ENCODE assay signal across 30 cellular contexts in genomic region chr10:132918617-132919373, GRCh38. TPM values are rescaled to one million over a fixed set of nuclear protein-coding genes. Genes with fewer than 3 reads are reported as not detected.
DNase-seq lines count a peak whose midpoint lies in the region; ATAC-seq, FAIRE-seq and TF ChIP-seq lines count a peak whose summit lies in the region.
"Had no signal": no experiment of that assay in that cellular context is flagged by ENCODE, and none has a peak within 500 bp of the region (broad histone marks: within the 10 kb centered on the region; RNA-seq: fewer than 3 reads in every experiment).

No MANE protein-coding gene starts in this region.

- H2BK5ac ChIP-seq in mesendoderm (ENCODE audit: low read length): no peak overlapping the region

- H3K9ac ChIP-seq in HepG2 (ENCODE audit: insufficient read depth, low read depth, low read length): no peak overlapping the region
- no peak overlapping the region for H3K9ac ChIP-seq in mesendoderm (ENCODE audit: low read length)

- 56% methylated on average over 11 of the region's 34 CpGs for WGBS in right lobe of liver (ENCODE audit: insufficient coverage, low coverage, low lambda C conversion rate, missing lambda C conversion rate)
- whole genome bisulfite sequencing in HepG2 (ENCODE audit: low lambda C conversion rate): 32% methylated on average over 16 of the region's 34 CpGs
- no CpG with 5 or more reads among the region's 34 CpGs for WGBS in mesendoderm (ENCODE audit: extremely low coverage, insufficient coverage, low lambda C conversion rate)
- WGBS in suprapubic skin: 72% methylated on average over 26 of the region's 34 CpGs

- no peaks in the 10 kb centered on the region for H4K20me1 ChIP-seq in HepG2 (ENCODE audit: insufficient read depth, low read length)

- no peak overlapping the region for H2AFZ ChIP-seq in HepG2 (ENCODE audit: low read length)
- H2AFZ ChIP-seq: PC-9 had no signal

- no peaks in the 10 kb centered on the region for H3K27me3 ChIP-seq in right lobe of liver
- H3K27me3 ChIP-seq in HepG2 (ENCODE audit: control insufficient read depth in 1 of 2, insufficient read depth in 2 of 2, low read length in 2 of 2): peaks cover 3 to 25% of the 10 kb centered on the region in 2 experiments; a peak in 2 of 5 replicates
- peaks cover 13% of the 10 kb centered on the region for H3K27me3 ChIP-seq in lower lobe of right lung (ENCODE audit: low read depth)
- no peaks in the 10 kb centered on the region for H3K27me3 ChIP-seq in mesendoderm (ENCODE audit: insufficient read depth, low read length, poor library complexity)
- peaks cover 32% of the 10 kb centered on the region for H3K27me3 ChIP-seq in suprapubic skin
- H3K27me3 ChIP-seq: adrenal gland had no signal

- H3K4me1 ChIP-seq in right lobe of liver (no peaks in the 10 kb centered on the region), HepG2 (ENCODE audit: insufficient read depth, low read length) (no peaks in the 10 kb centered on the region), lower lobe of right lung (no peaks in the 10 kb centered on the region), mesendoderm (ENCODE audit: control insufficient read depth, low read depth, low read length) (no peaks in the 10 kb centered on the region), suprapubic skin (no peaks in the 10 kb centered on the region)
- H3K4me1 ChIP-seq: adrenal gland, BE2C, HAP-1, tibial artery had no signal

- TF ChIP-seq RAD21 in HepG2 (CRISPR knock-in tag; IDR thresholded peaks at IDR 0.05): no peak

- H2AK5ac ChIP-seq in mesendoderm (ENCODE audit: low read length): no peak overlapping the region

- H3K79me1 ChIP-seq in mesendoderm (ENCODE audit: low read length): no peaks in the 10 kb centered on the region

- FAIRE-seq in HepG2 (lab: Jason Lieb, UNC): no peak
- FAIRE-seq: G401.6 had no signal

- H3K23ac ChIP-seq in mesendoderm (ENCODE audit: low read length): no peak overlapping the region

- no peak for TF ChIP-seq POLR2A in right lobe of liver (IDR thresholded peaks at IDR 0.05)
- no peak for TF ChIP-seq POLR2A in HepG2 (IDR thresholded peaks at IDR 0.05; ENCODE audit: insufficient read depth in 1 of 2, low read depth in 2 of 2, low read length in 2 of 2)
- no peak for TF ChIP-seq POLR2A in suprapubic skin (IDR thresholded peaks at IDR 0.05)

- H4K5ac ChIP-seq in mesendoderm (ENCODE audit: low read length): no peak overlapping the region

- no peak for ATAC-seq in right lobe of liver
- ATAC-seq in HepG2: no peak
- no peak for ATAC-seq in lower lobe of right lung
- ATAC-seq: activated CD8-positive, alpha-beta T cell treated with anti-CD3 and anti-CD28 coated beads for 36 hours; esophagus mucosa; mucosa of descending colon; stimulated activated naive CD8-positive, alpha-beta T cell treated with anti-CD3 and anti-CD28 coated beads, Interleukin-15, amount 100 ng/mL, for 72 hours had no signal

- no peaks in the 10 kb centered on the region for H3K36me3 ChIP-seq in right lobe of liver
- H3K36me3 ChIP-seq in HepG2 (replicated peaks in 1 of 2; ENCODE audit: control insufficient read depth in 1 of 2, insufficient read depth in 2 of 2, low read length in 2 of 2): no peaks in the 10 kb centered on the region
- H3K36me3 ChIP-seq in lower lobe of right lung: no peaks in the 10 kb centered on the region
- no peaks in the 10 kb centered on the region for H3K36me3 ChIP-seq in mesendoderm (ENCODE audit: control insufficient read depth, insufficient read depth, low read length)
- no peaks in the 10 kb centered on the region for H3K36me3 ChIP-seq in suprapubic skin
- H3K36me3 ChIP-seq: adrenal gland, BE2C, HAP-1, tibial artery had no signal

- H2BK15ac ChIP-seq in mesendoderm (replicated peaks; ENCODE audit: low read depth): no peak overlapping the region

- H3K79me2 ChIP-seq in HepG2 (ENCODE audit: insufficient read depth, low read length): no peaks in the 10 kb centered on the region
- no peaks in the 10 kb centered on the region for H3K79me2 ChIP-seq in mesendoderm (ENCODE audit: control insufficient read depth, insufficient read depth, low read length)

- no peak for TF ChIP-seq EP300 in HepG2 (IDR thresholded peaks at IDR 0.05; ENCODE audit: low read depth in 2 of 2, low read length in 2 of 2)
- TF ChIP-seq EP300 in HepG2 (CRISPR knock-in tag; IDR thresholded peaks at IDR 0.05; ENCODE audit: borderline replicate concordance): no peak
- no peak for TF ChIP-seq EP300 in suprapubic skin (IDR thresholded peaks at IDR 0.05)

- H3K56ac ChIP-seq in mesendoderm (ENCODE audit: low read length): no peak overlapping the region

- no peak for TF ChIP-seq CTCF in right lobe of liver (IDR thresholded peaks at IDR 0.05)
- no peak for TF ChIP-seq CTCF in HepG2 (CRISPR knock-in tag; IDR thresholded peaks at IDR 0.05)
- no peak for TF ChIP-seq CTCF in lower lobe of right lung (IDR thresholded peaks at IDR 0.05)
- TF ChIP-seq CTCF in suprapubic skin (IDR thresholded peaks at IDR 0.05): no peak

- no peak overlapping the region for H4K8ac ChIP-seq in mesendoderm (ENCODE audit: low read depth, low read length)

- H3K4me3 ChIP-seq in right lobe of liver: no peak overlapping the region
- H3K4me3 ChIP-seq in HepG2 (replicated peaks in 1 of 3; ENCODE audit: insufficient read depth in 1 of 3, low read depth in 2 of 3, low read length in 3 of 3): no peak overlapping the region
- H3K4me3 ChIP-seq in lower lobe of right lung: no peak overlapping the region
- no peak overlapping the region for H3K4me3 ChIP-seq in mesendoderm (ENCODE audit: low read length)
- no peak overlapping the region for H3K4me3 ChIP-seq in suprapubic skin
- H3K4me3 ChIP-seq: adrenal gland, HAP-1, mucosa of descending colon, PC-9, tibial artery had no signal

- in situ Hi-C loops in HepG2 (cut with HindIII; ENCODE audit: extremely low pct_ligation_motif_present, low pct_unique_long_range_greater_than_20kb): no loop called here

- H3K9me3 ChIP-seq in right lobe of liver (no peaks in the 10 kb centered on the region), HepG2 (ENCODE audit: low read length) (no peaks in the 10 kb centered on the region), lower lobe of right lung (no peaks in the 10 kb centered on the region), suprapubic skin (no peaks in the 10 kb centered on the region)
- H3K9me3 ChIP-seq: adrenal gland, BE2C, HAP-1, mucosa of descending colon, tibial artery had no signal

- DNase-seq in right lobe of liver (peak; percentile 25 to 49 (median 40)), HepG2 (ENCODE audit: low spot score) (no peak), NCI-H1105 treated with DMSO at 0.1 percent for 48 hours (lab: John Stamatoyannopoulos, UW) (peak; percentile 41), lower lobe of right lung (peak; percentile 42), mesendoderm (no peak), NCI-H2029 treated with DMSO at 0.1 percent for 48 hours (lab: John Stamatoyannopoulos, UW) (no peak), suprapubic skin (ENCODE audit: low spot score in 2 of 2) (no peak)
- DNase-seq: activated CD8-positive, alpha-beta memory T cell treated with anti-CD3 and anti-CD28 coated beads, Interleukin-2, amount 50 U/mL, for 48 hours; activated CD8-positive, alpha-beta T cell treated with anti-CD3 and anti-CD28 coated beads for 36 hours; activated naive CD4-positive, alpha-beta T cell treated with anti-CD3 and anti-CD28 coated beads, Interleukin-2, amount 10 ng/mL, durations not matched to agents 7 days and 5 days; BE2C; cerebellar nuclear complex; DMS53; IMR-90; islet precursor cell; NCI-H1694; NCI-H524; PC-9; SHP77; stimulated activated CD4-positive, alpha-beta T cell treated with anti-CD3 and anti-CD28 coated beads, Interleukin-12 subunit alpha, Interleukin-12 subunit beta, amount 100 ng/mL, for 4 hours; stimulated activated CD4-positive, alpha-beta T cell treated with anti-CD3 and anti-CD28 coated beads, Interleukin-2, amount 100 ng/mL, for 48 hours; stimulated activated naive CD8-positive, alpha-beta T cell treated with anti-CD3 and anti-CD28 coated beads, Interleukin-15, amount 100 ng/mL, for 72 hours; T-helper 2 cell had no signal

- H3K18ac ChIP-seq in mesendoderm (ENCODE audit: low read length): no peak overlapping the region

- POLR2A ChIA-PET in HepG2 (lab: Yijun Ruan, JAX): no interaction called here

- BruUV-seq in HepG2 (replicated peaks; lab: Mats Ljungman, UMichigan): no TSS peak

- CTCF ChIA-PET in HepG2 (lab: Yijun Ruan, JAX; ENCODE audit: low intra/inter-chr PET ratio, low total read pairs): no interaction called here

- H2BK120ac ChIP-seq in mesendoderm (ENCODE audit: low read depth, low read length): no peak overlapping the region

- H3K4me2 ChIP-seq in HepG2 (ENCODE audit: low read depth, low read length) (no peak overlapping the region), mesendoderm (ENCODE audit: low read length) (no peak overlapping the region)
- H3K4me2 ChIP-seq: PC-9 had no signal

- intact Hi-C loops in right lobe of liver (cut with DNase I): no loop called here
- intact Hi-C loops in HepG2 (cut with micrococcal nuclease; ENCODE audit: unreplicated experiment): no loop called here
- intact Hi-C loops in lower lobe of right lung (cut with DNase I): no loop called here

- H3K4ac ChIP-seq in mesendoderm (ENCODE audit: low read depth, low read length): no peak overlapping the region

- no peak overlapping the region for H3K27ac ChIP-seq in right lobe of liver
- no peak overlapping the region for H3K27ac ChIP-seq in HepG2 (ENCODE audit: extremely low read length, insufficient read depth, low read length)
- no peak overlapping the region for H3K27ac ChIP-seq in lower lobe of right lung
- no peak overlapping the region for H3K27ac ChIP-seq in mesendoderm (ENCODE audit: low read depth, low read length)
- H3K27ac ChIP-seq in suprapubic skin: no peak overlapping the region
- H3K27ac ChIP-seq: adrenal gland, PC-9, tibial artery had no signal

RNA-seq across cellular contexts. Expression of gene CFAP46, which starts 23.6 kb away (rescaled TPM):
- total RNA-seq in right lobe of liver (under 1 TPM; 0.16 to 0.67 (median 0.32) TPM), HepG2 (2016; rRNA removed; fragmentation: Illumina TruSeq; extraction: Trizol) (0.74 and 0.84 TPM in 2 replicates), lower lobe of right lung (9.0 TPM), suprapubic skin (under 1 TPM in 2 of 4 donors, not detected in 2; 0.11 to 0.21 TPM)
- not detected in 2 replicates for total RNA-seq in HepG2 (2016; cell fraction: cytosol; rRNA removed; fragmentation: Illumina TruSeq; extraction: Trizol; ENCODE audit: low read depth)
- 0.87 and 1.1 TPM in 2 replicates for total RNA-seq in HepG2 (2016; cell fraction: insoluble cytoplasmic fraction; rRNA removed; fragmentation: Illumina TruSeq; extraction: Trizol)
- 0.21 and 0.34 TPM in 2 replicates for total RNA-seq in HepG2 (2016; cell fraction: membrane; rRNA removed; fragmentation: Illumina TruSeq; extraction: Trizol)
- 0.53 and 1.3 TPM in 2 replicates for total RNA-seq in HepG2 (2016; cell fraction: nucleus; rRNA removed; fragmentation: Illumina TruSeq; extraction: Trizol)
- 0.10 and 0.24 TPM in 2 replicates for polyA plus RNA-seq in HepG2 (2011; rRNA removed)
- 0.13 and 0.19 TPM in 2 replicates for polyA plus RNA-seq in HepG2 (2011; cell fraction: cytosol; rRNA removed)
- polyA plus RNA-seq in HepG2 (2011; cell fraction: nucleus; rRNA removed): 0.05 and 0.27 TPM in 2 replicates
- 0.12 and 0.16 TPM in 2 replicates for polyA plus RNA-seq in HepG2 (2012)
- 0.18 and 0.26 TPM in 2 replicates for polyA plus RNA-seq in HepG2 (2016; cell fraction: cytosol; fragmentation: Illumina TruSeq; extraction: Trizol; ENCODE audit: low read depth)
- polyA plus RNA-seq in HepG2 (2016; cell fraction: insoluble cytoplasmic fraction; fragmentation: Illumina TruSeq; extraction: Trizol; ENCODE audit: low read depth): 0.86 and 1.2 TPM in 2 replicates
- 0.33 and 0.34 TPM in 2 replicates for polyA plus RNA-seq in HepG2 (2016; cell fraction: membrane; fragmentation: Illumina TruSeq; extraction: Trizol; ENCODE audit: low read depth)
- polyA plus RNA-seq in HepG2 (2016; cell fraction: nucleus; fragmentation: Illumina TruSeq; extraction: Trizol; ENCODE audit: insufficient read depth, low read depth): 0.60 and 0.65 TPM in 2 replicates
- 0.06 TPM in 1 of 2 replicates, not detected in the other for polyA minus RNA-seq in HepG2 (2011; rRNA and poly(A)+ RNA removed; ENCODE audit: low replicate concordance)
- not detected in 2 replicates for polyA minus RNA-seq in HepG2 (2011; cell fraction: cytosol; rRNA and poly(A)+ RNA removed)
- 0.26 TPM in 1 of 2 replicates, not detected in the other for polyA minus RNA-seq in HepG2 (2011; cell fraction: nucleus; rRNA and poly(A)+ RNA removed)
- 1.6 TPM for polyA plus RNA-seq in mesendoderm (2013, experiment 1 of 2)
- 1.2 TPM for polyA plus RNA-seq in mesendoderm (2013, experiment 2 of 2)
- total RNA-seq: activated T-helper 1 cell treated with anti-CD3 and anti-CD28 coated beads, Interleukin-12 subunit alpha, Interleukin-12 subunit beta, Interleukin-2, Interleukin-4 antibody, amounts not matched to agents 30 ng/mL and 10 ng/mL and 1 ng/mL, durations not matched to agents 14 hours and 24 hours and 36 hours; PC-9 had no signal

Comparison
In these comparisons a context has a peak if more than half of its experiments do, and no peak if none do; other contexts are left out.
1. DNase-seq: peak in right lobe of liver (3 of 3), NCI-H1105 treated with DMSO at 0.1 percent for 48 hours (single experiment) and lower lobe of right lung (single experiment); none in HepG2 (single experiment), mesendoderm (single experiment), NCI-H2029 treated with DMSO at 0.1 percent for 48 hours (single experiment) and suprapubic skin (0 of 2).